20 cellular contexts compared by ENCODE assay signal in genomic region chrX:44946771-44947170, GRCh38.
DNase-seq lines count a peak whose midpoint lies in the region; ATAC-seq, FAIRE-seq and TF ChIP-seq lines count a peak whose summit lies in the region.
"Had no signal": no experiment of that assay in that cellular context is flagged by ENCODE, and none has a peak within 500 bp of the region (broad histone marks: within the 10 kb centered on the region; RNA-seq: fewer than 3 reads in every experiment).

No MANE protein-coding gene starts in this region.

- H3K27ac Mint-ChIP-seq in progenitor cell of endocrine pancreas: no peak overlapping the region
- H3K27ac Mint-ChIP-seq in WTC11: no peak overlapping the region
- H3K27ac Mint-ChIP-seq: brain; CD4-positive, alpha-beta memory T cell had no signal

- H3K9me3 Mint-ChIP-seq in progenitor cell of endocrine pancreas (ENCODE audit: low read depth): peaks cover 34% of the 10 kb centered on the region
- no peaks in the 10 kb centered on the region for H3K9me3 Mint-ChIP-seq in WTC11
- H3K9me3 Mint-ChIP-seq: activated naive CD4-positive, alpha-beta T cell treated with anti-CD3 and anti-CD28 coated beads, Interleukin-2, amount 50 U/mL, for 72 hours had no signal

- H3K4me1 Mint-ChIP-seq in progenitor cell of endocrine pancreas (ENCODE audit: low read depth) (peaks cover 11% of the 10 kb centered on the region), WTC11 (peaks cover 42% of the 10 kb centered on the region)

- H3K36me3 Mint-ChIP-seq in progenitor cell of endocrine pancreas (ENCODE audit: insufficient read depth) (peaks cover 29% of the 10 kb centered on the region), WTC11 (peaks cover 5% of the 10 kb centered on the region; the same call in 1 of the 2 replicates)

- FAIRE-seq in A204.1 (lab: Jason Lieb, UNC): peak; percentile 63

- peak; percentile 5 for DNase-seq in HS-27A (ENCODE audit: low read depth)
- peak; percentile 15 for DNase-seq in astrocyte of the hippocampus (ENCODE audit: low read depth, low spot score)
- DNase-seq in fibroblast of mammary gland (ENCODE audit: low read depth): peak; percentile 30
- DNase-seq in stimulated activated naive CD4-positive, alpha-beta T cell treated with Interleukin-2 at 50 U/mL for 16 hours (lab: John Stamatoyannopoulos, UW): no peak
- DNase-seq in progenitor cell of endocrine pancreas (ENCODE audit: low spot score, unreplicated experiment): no peak
- no peak for DNase-seq in WTC11 (ENCODE audit: low spot score)
- DNase-seq: CD4-positive, alpha-beta memory T cell; DND-41; Kasumi-1; left ventricle myocardium superior; NCI-H1417 treated with DMSO at 0.1 percent for 48 hours; NCI-H748 treated with DMSO at 0.1 percent for 48 hours; PC-9; stimulated activated CD4-positive, alpha-beta T cell treated with anti-CD3 and anti-CD28 coated beads, Interleukin-15, amount 100 ng/mL, for 24 hours had no signal

- no peaks in the 10 kb centered on the region for H3K27me3 Mint-ChIP-seq in progenitor cell of endocrine pancreas
- H3K27me3 Mint-ChIP-seq in WTC11 (ENCODE audit: low read depth): no peaks in the 10 kb centered on the region
- H3K27me3 Mint-ChIP-seq: brain; CD4-positive, alpha-beta memory T cell had no signal

- CTCF ChIA-PET in WTC11 (lab: Charles Lee): no interaction called here

- H3K4me3 Mint-ChIP-seq in progenitor cell of endocrine pancreas (ENCODE audit: low read depth) (no peak overlapping the region), WTC11 (no peak overlapping the region)
- H3K4me3 Mint-ChIP-seq: brain had no signal

- POLR2A ChIA-PET in WTC11 (lab: Charles Lee): no interaction called here

- TF ChIP-seq CTCF in fibroblast of mammary gland (conservative IDR thresholded peaks at IDR 0.05; ENCODE audit: control insufficient read depth, insufficient read depth, low read depth, low read length): no peak
- no peak for TF ChIP-seq CTCF in progenitor cell of endocrine pancreas (IDR thresholded peaks at IDR 0.05; ENCODE audit: unreplicated experiment)
- no peak for TF ChIP-seq CTCF in WTC11 (IDR thresholded peaks at IDR 0.05)

- H3K4me3 ChIP-seq in fibroblast of mammary gland (ENCODE audit: control insufficient read depth, low read depth, low read length): no peak overlapping the region
- H3K4me3 ChIP-seq: PC-9, right atrium auricular region, SK-N-MC had no signal

- ATAC-seq in HG02973 (IDR thresholded peaks at IDR 0.05; ENCODE audit: unreplicated experiment) (no peak), WTC11 (no peak)
- ATAC-seq: activated naive CD4-positive, alpha-beta T cell treated with anti-CD3 and anti-CD28 coated beads, Interleukin-2, amount 50 U/mL, for 72 hours; left ventricle myocardium superior had no signal

TF ChIP-seq in WTC11, 78 proteins besides CTCF, POLR2A, EP300 and RAD21:
- TF ChIP-seq, protein P1, sequence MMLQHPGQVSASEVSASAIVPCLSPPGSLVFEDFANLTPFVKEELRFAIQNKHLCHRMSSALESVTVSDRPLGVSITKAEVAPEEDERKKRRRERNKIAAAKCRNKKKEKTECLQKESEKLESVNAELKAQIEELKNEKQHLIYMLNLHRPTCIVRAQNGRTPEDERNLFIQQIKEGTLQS (CRISPR knock-in tag; conservative IDR thresholded peaks at IDR 0.05): no peak
- TF ChIP-seq CBFB (CRISPR knock-in tag; IDR thresholded peaks at IDR 0.05; ENCODE audit: low read depth) (no peak), TEAD4 (CRISPR knock-in tag; IDR thresholded peaks at IDR 0.05) (no peak), TEAD1 (CRISPR knock-in tag; IDR thresholded peaks at IDR 0.05) (no peak), ATF6 (CRISPR knock-in tag; IDR thresholded peaks at IDR 0.05) (no peak), ZNF121 (CRISPR knock-in tag; IDR thresholded peaks at IDR 0.05) (no peak), ZSCAN18 (CRISPR knock-in tag; IDR thresholded peaks at IDR 0.05) (no peak), SMAD3 (CRISPR knock-in tag; IDR thresholded peaks at IDR 0.05; ENCODE audit: borderline replicate concordance) (no peak), FOXK1 (CRISPR knock-in tag; IDR thresholded peaks at IDR 0.05) (no peak), NFATC4 (CRISPR knock-in tag; IDR thresholded peaks at IDR 0.05) (no peak), SP1 (CRISPR knock-in tag; conservative IDR thresholded peaks at IDR 0.05) (no peak), GTF2I (CRISPR knock-in tag; conservative IDR thresholded peaks at IDR 0.05) (no peak)

Comparison
In these comparisons a context has a peak if more than half of its experiments do, and no peak if none do; other contexts are left out.
1. DNase-seq: peak in HS-27A (single experiment), astrocyte of the hippocampus (single experiment) and fibroblast of mammary gland (single experiment); none in stimulated activated naive CD4-positive, alpha-beta T cell treated with Interleukin-2 at 50 U/mL for 16 hours (single experiment), progenitor cell of endocrine pancreas (single experiment) and WTC11 (single experiment).